1 cellular context compared by ENCODE assay signal in the genomic region with DNA sequence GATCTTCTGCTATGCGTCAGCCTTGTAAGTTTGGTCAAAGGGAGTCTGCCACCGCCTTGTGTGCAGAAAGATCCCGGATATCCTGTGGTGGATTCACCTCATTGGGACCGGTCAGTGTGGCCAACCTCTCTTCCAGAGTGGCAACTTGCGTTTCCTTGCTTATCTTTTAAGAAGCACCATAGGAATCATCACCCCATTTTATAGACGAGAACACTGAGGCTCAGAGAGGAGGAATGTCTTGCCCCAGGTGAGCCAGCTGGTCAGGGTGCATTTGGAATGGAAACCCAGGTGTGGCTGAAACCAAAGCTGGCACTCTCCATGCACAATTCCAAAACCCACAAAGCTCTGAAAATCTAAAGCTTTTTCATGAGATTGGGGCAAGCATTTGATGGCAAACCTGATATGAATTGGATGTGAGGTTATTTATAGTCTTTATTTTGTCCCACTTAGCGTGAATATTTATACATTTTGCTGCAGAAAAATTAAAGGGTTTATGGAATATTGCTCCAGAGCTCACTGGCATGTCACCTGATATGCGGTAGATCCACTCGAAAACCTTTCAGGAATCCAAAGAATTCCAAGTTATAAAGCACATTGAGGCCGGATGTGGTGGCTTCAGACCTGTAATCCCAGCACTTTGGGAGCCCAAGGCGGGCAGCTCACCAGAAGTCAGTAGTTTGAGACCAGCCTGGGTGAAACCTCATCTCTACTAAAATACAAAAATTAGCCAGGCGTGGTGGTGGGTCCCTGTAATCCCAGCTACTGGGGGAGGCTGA.
A peak's percentile ranks its signal among the peaks of the same experiment; 100 is the strongest.
TF ChIP-seq lines count a peak whose summit lies in the region.

No MANE protein-coding gene starts in this region.

TF ChIP-seq in HepG2, 621 proteins besides CTCF, POLR2A, EP300 and RAD21:
- TF ChIP-seq BCL6 (CRISPR knock-in tag; IDR thresholded peaks at IDR 0.05) (no peak), ZNF629 (CRISPR knock-in tag; conservative IDR thresholded peaks at IDR 0.05) (peak; percentile 44; the same call in 1 of the 2 replicates)
